In the genomic region with DNA sequence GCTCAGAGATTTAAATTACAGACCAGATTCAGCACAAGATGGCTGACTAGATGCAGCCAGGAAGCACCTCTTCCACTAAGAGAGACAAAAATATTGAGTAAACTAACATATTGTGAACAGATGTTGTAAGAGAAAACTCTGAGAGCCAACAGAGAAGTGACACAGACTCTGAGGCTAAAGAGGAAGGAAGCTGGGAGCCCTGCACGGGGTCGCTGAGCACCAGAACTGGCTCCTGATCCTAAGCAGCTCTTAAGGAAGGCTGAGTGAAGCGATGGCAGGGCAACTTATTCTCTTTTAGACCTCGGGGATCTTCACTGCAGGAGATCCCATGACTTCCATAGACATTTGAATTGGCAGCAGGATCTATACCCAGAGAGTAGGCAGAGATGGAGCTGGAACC, we compare ENCODE assay signal across 11 cellular contexts.
"Had no signal": no experiment of that assay in that cellular context is flagged by ENCODE, and none has a peak within 500 bp of the region (broad histone marks: within the 10 kb centered on the region; RNA-seq: fewer than 3 reads in every experiment).

No MANE protein-coding gene starts in this region.

- H3K27ac Mint-ChIP-seq: activated CD8-positive, alpha-beta T cell treated with anti-CD3 and anti-CD28 coated beads, Interleukin-2, amount 10 ng/mL, durations not matched to agents 7 days and 5 days; activated naive CD4-positive, alpha-beta T cell treated with anti-CD3 and anti-CD28 coated beads for 36 hours; activated T-helper 1 cell treated with anti-CD3 and anti-CD28 coated beads, Interleukin-12 subunit alpha, Interleukin-12 subunit beta, Interleukin-2, Interleukin-4 antibody, amounts not matched to agents 30 ng/mL and 10 ng/mL and 1 ng/mL, durations not matched to agents 14 hours and 24 hours and 36 hours; naive thymus-derived CD8-positive, alpha-beta T cell; stimulated activated naive CD8-positive, alpha-beta T cell treated with anti-CD3 and anti-CD28 coated beads, Interleukin-15, Interleukin-2, amounts not matched to agents 100 ng/mL and 50 ng/mL, for 24 hours had no signal

- H3K27ac ChIP-seq: cardiac muscle cell, foreskin keratinocyte, upper lobe of left lung had no signal

- DNase-seq: activated CD8-positive, alpha-beta T cell treated with anti-CD3 and anti-CD28 coated beads, Interleukin-2, amount 10 ng/mL, durations not matched to agents 7 days and 5 days; activated naive CD4-positive, alpha-beta T cell treated with anti-CD3 and anti-CD28 coated beads for 36 hours; foreskin keratinocyte; left cardiac atrium; naive thymus-derived CD8-positive, alpha-beta T cell; stimulated activated CD4-positive, alpha-beta T cell treated with anti-CD3 and anti-CD28 coated beads, Interleukin-2, amount 100 ng/mL, for 48 hours; upper lobe of left lung had no signal

- H3K9me3 ChIP-seq: upper lobe of left lung had no signal

- H3K9me3 Mint-ChIP-seq: activated naive CD4-positive, alpha-beta T cell treated with anti-CD3 and anti-CD28 coated beads for 36 hours had no signal

- H3K36me3 ChIP-seq: cardiac muscle cell, upper lobe of left lung had no signal

- H3K36me3 Mint-ChIP-seq: naive thymus-derived CD8-positive, alpha-beta T cell had no signal

- ATAC-seq: activated CD8-positive, alpha-beta T cell treated with anti-CD3 and anti-CD28 coated beads, Interleukin-2, amount 10 ng/mL, durations not matched to agents 7 days and 5 days; foreskin keratinocyte; left cardiac atrium; naive thymus-derived CD8-positive, alpha-beta T cell had no signal

- H3K4me3 Mint-ChIP-seq: activated CD8-positive, alpha-beta T cell treated with anti-CD3 and anti-CD28 coated beads, Interleukin-2, amount 10 ng/mL, durations not matched to agents 7 days and 5 days; activated naive CD4-positive, alpha-beta T cell treated with anti-CD3 and anti-CD28 coated beads for 36 hours; activated T-helper 1 cell treated with anti-CD3 and anti-CD28 coated beads, Interleukin-12 subunit alpha, Interleukin-12 subunit beta, Interleukin-2, Interleukin-4 antibody, amounts not matched to agents 30 ng/mL and 10 ng/mL and 1 ng/mL, durations not matched to agents 14 hours and 24 hours and 36 hours; naive thymus-derived CD8-positive, alpha-beta T cell; stimulated activated naive CD8-positive, alpha-beta T cell treated with anti-CD3 and anti-CD28 coated beads, Interleukin-15, Interleukin-2, amounts not matched to agents 100 ng/mL and 50 ng/mL, for 24 hours had no signal

- H3K27me3 Mint-ChIP-seq: naive thymus-derived CD8-positive, alpha-beta T cell; stimulated activated naive CD8-positive, alpha-beta T cell treated with anti-CD3 and anti-CD28 coated beads, Interleukin-15, Interleukin-2, amounts not matched to agents 100 ng/mL and 50 ng/mL, for 24 hours had no signal

- H3K27me3 ChIP-seq: cardiac muscle cell, foreskin keratinocyte, upper lobe of left lung had no signal

- H3K4me3 ChIP-seq: cardiac muscle cell, lung, upper lobe of left lung had no signal

- H3K4me1 ChIP-seq: foreskin keratinocyte, upper lobe of left lung had no signal
